9 cellular contexts compared by ENCODE assay signal in genomic region chr1:91511386-91511785, GRCh38. TPM values are rescaled to one million over a fixed set of nuclear protein-coding genes. Genes with fewer than 3 reads are reported as not detected.
DNase-seq lines count a peak whose midpoint lies in the region; ATAC-seq, FAIRE-seq and TF ChIP-seq lines count a peak whose summit lies in the region.
"Had no signal": no experiment of that assay in that cellular context is flagged by ENCODE, and none has a peak within 500 bp of the region (broad histone marks: within the 10 kb centered on the region; RNA-seq: fewer than 3 reads in every experiment).

No MANE protein-coding gene starts in this region.

- peak; percentile 79 for DNase-seq in DMS53 (lab: John Stamatoyannopoulos, UW)
- peak; percentile 51 for DNase-seq in Karpas-422
- peak; percentile 54 for DNase-seq in amniotic epithelial cell (ENCODE audit: low read depth)
- no peak for DNase-seq in kidney
- DNase-seq in activated naive CD4-positive, alpha-beta T cell (lab: John Stamatoyannopoulos, UW) = no peak
- DNase-seq: left cardiac atrium had no signal

- H2AFZ ChIP-seq in Karpas-422 (ENCODE audit: low read length) = no peak overlapping the region

- no peaks in the 10 kb centered on the region for H4K20me1 ChIP-seq in Karpas-422 (ENCODE audit: insufficient read depth, low read depth, low read length)

- H3K9me2 ChIP-seq in Karpas-422 (replicated peaks; ENCODE audit: insufficient read depth, low read length) = no peaks in the 10 kb centered on the region

- H3K79me2 ChIP-seq in Karpas-422 (ENCODE audit: low read length) = peaks cover 87% of the 10 kb centered on the region

- intact Hi-C loops in kidney (cut with DNase I) = no loop called here

- ATAC-seq in GM21529 (IDR thresholded peaks at IDR 0.05; ENCODE audit: unreplicated experiment) (no peak), HG03520 (IDR thresholded peaks at IDR 0.05; ENCODE audit: unreplicated experiment) (no peak), HG02885 (IDR thresholded peaks at IDR 0.05; ENCODE audit: poor library complexity, unreplicated experiment) (no peak)

- H3K4me1 ChIP-seq in Karpas-422 (ENCODE audit: low read length) (no peaks in the 10 kb centered on the region), kidney (ENCODE audit: control insufficient read depth in 1 of 2, insufficient read depth in 1 of 2, low read depth in 1 of 2, low read length in 2 of 2) (no peaks in the 10 kb centered on the region)

- H3K9ac ChIP-seq in Karpas-422 (ENCODE audit: low read length) (no peak overlapping the region), kidney (ENCODE audit: low read length in 2 of 2) (no peak overlapping the region)

- H3K27me3 ChIP-seq in Karpas-422 (ENCODE audit: low read length) = no peaks in the 10 kb centered on the region

- no peak overlapping the region for H3K4me2 ChIP-seq in Karpas-422 (ENCODE audit: low read depth, low read length, poor library complexity, severe bottlenecking)

- peak; percentile 44 for TF ChIP-seq CTCF in kidney (IDR thresholded peaks at IDR 0.05; ENCODE audit: borderline replicate concordance, extremely low read depth, insufficient read depth)

- H3K4me3 ChIP-seq in Karpas-422 (ENCODE audit: low read length) (no peak overlapping the region), kidney (ENCODE audit: low read length in 2 of 2) (no peak overlapping the region)

- no peaks in the 10 kb centered on the region for H3K9me3 ChIP-seq in Karpas-422 (ENCODE audit: low read length)
- no peaks in the 10 kb centered on the region for H3K9me3 ChIP-seq in kidney (ENCODE audit: control insufficient read depth in 1 of 2, low read length in 2 of 2)

- H3K36me3 ChIP-seq in Karpas-422 (ENCODE audit: insufficient read depth, low read length) (peaks cover 70% of the 10 kb centered on the region), kidney (ENCODE audit: control insufficient read depth in 1 of 2, insufficient read depth in 2 of 2, low read length in 2 of 2) (no peaks in the 10 kb centered on the region)

- H3K27ac ChIP-seq in Karpas-422 (ENCODE audit: low read length) = no peak overlapping the region
- H3K27ac ChIP-seq in kidney (ENCODE audit: low read depth in 2 of 2, low read length in 2 of 2) = no peak overlapping the region

- FAIRE-seq in kidney (lab: Jason Lieb, UNC) = peak; percentile 89

RNA-seq across cellular contexts. Expression of gene CDC7, which starts 10.7 kb away (rescaled TPM):
- 8.6 and 16.1 TPM in 2 replicates for total RNA-seq in Karpas-422 (2014; rRNA removed; shearing (Covaris generic); ENCODE audit: low replicate concordance)
- 3.2 TPM for total RNA-seq in kidney
- 1.4 TPM for polyA plus RNA-seq in kidney (ENCODE audit: insufficient read depth, low read depth, low replicate concordance)

Comparison
In these comparisons a context has a peak if more than half of its experiments do, and no peak if none do; other contexts are left out.
1. DNase-seq: peak in DMS53 (single experiment), Karpas-422 (single experiment) and amniotic epithelial cell (single experiment); none in kidney (single experiment) and activated naive CD4-positive, alpha-beta T cell (0 of 4).